In genomic region chr20:46031701-46032254, GRCh38 we compare ENCODE assay signal across 11 cellular contexts. TPM values are rescaled to one million over a fixed set of nuclear protein-coding genes. Genes with fewer than 3 reads are reported as not detected.
DNase-seq lines count a peak whose midpoint lies in the region; ATAC-seq and TF ChIP-seq lines count a peak whose summit lies in the region.
"Had no signal": no experiment of that assay in that cellular context is flagged by ENCODE, and none has a peak within 500 bp of the region (broad histone marks: within the 10 kb centered on the region; RNA-seq: fewer than 3 reads in every experiment).

No MANE protein-coding gene starts in this region.

- H3K36me3 Mint-ChIP-seq in progenitor cell of endocrine pancreas (ENCODE audit: insufficient read depth) = no peaks in the 10 kb centered on the region
- H3K36me3 Mint-ChIP-seq: activated naive CD4-positive, alpha-beta T cell treated with anti-CD3 and anti-CD28 coated beads, Interleukin-2, amount 10 ng/mL, durations not matched to agents 7 days and 5 days had no signal

- H3K4me3 Mint-ChIP-seq in progenitor cell of endocrine pancreas (ENCODE audit: low read depth) = no peak overlapping the region
- H3K4me3 Mint-ChIP-seq: activated naive CD4-positive, alpha-beta T cell treated with anti-CD3 and anti-CD28 coated beads, Interleukin-2, amount 10 ng/mL, durations not matched to agents 7 days and 5 days had no signal

- H3K27ac Mint-ChIP-seq in progenitor cell of endocrine pancreas = no peak overlapping the region

- DNase-seq in Right ventricle myocardium superior (no peak), right atrium auricular region (ENCODE audit: low spot score) (no peak), NCI-H526 (lab: John Stamatoyannopoulos, UW) (peak; percentile 50 to 88), glomerular visceral epithelial cell (ENCODE audit: extremely low spot score) (peak; percentile 16), MV-4-11 (lab: John Stamatoyannopoulos, UW) (no peak), progenitor cell of endocrine pancreas (ENCODE audit: low spot score, unreplicated experiment) (no peak)
- DNase-seq in stimulated activated CD4-positive, alpha-beta T cell treated with anti-CD3 and anti-CD28 coated beads, Interleukin-2, amount 100 ng/mL, for 48 hours = no peak
- DNase-seq: activated naive CD4-positive, alpha-beta T cell treated with anti-CD3 and anti-CD28 coated beads, Interleukin-2, amount 10 ng/mL, durations not matched to agents 7 days and 5 days; spleen had no signal

- no peaks in the 10 kb centered on the region for H3K4me1 Mint-ChIP-seq in progenitor cell of endocrine pancreas (ENCODE audit: low read depth)
- H3K4me1 Mint-ChIP-seq: activated naive CD4-positive, alpha-beta T cell treated with anti-CD3 and anti-CD28 coated beads, Interleukin-2, amount 10 ng/mL, durations not matched to agents 7 days and 5 days had no signal

- H3K9me3 Mint-ChIP-seq in progenitor cell of endocrine pancreas (ENCODE audit: low read depth) = no peaks in the 10 kb centered on the region
- H3K9me3 Mint-ChIP-seq: activated naive CD4-positive, alpha-beta T cell treated with anti-CD3 and anti-CD28 coated beads, Interleukin-2, amount 10 ng/mL, durations not matched to agents 7 days and 5 days had no signal

- peaks cover 6 to 32% of the 10 kb centered on the region in 2 donors for H3K27me3 ChIP-seq in right atrium auricular region

- H3K4me1 ChIP-seq in right atrium auricular region = peaks cover 0 to 8% of the 10 kb centered on the region in 2 donors
- H3K4me1 ChIP-seq: SJSA1 had no signal

- TF ChIP-seq CTCF in right atrium auricular region (IDR thresholded peaks at IDR 0.05) (no peak), progenitor cell of endocrine pancreas (IDR thresholded peaks at IDR 0.05; ENCODE audit: unreplicated experiment) (no peak)

- H3K36me3 ChIP-seq in right atrium auricular region = no peaks in the 10 kb centered on the region
- H3K36me3 ChIP-seq: SJSA1, spleen had no signal

- no peaks in the 10 kb centered on the region for H3K9me3 ChIP-seq in right atrium auricular region

- peaks cover 82% of the 10 kb centered on the region for H3K27me3 Mint-ChIP-seq in progenitor cell of endocrine pancreas

- no peak overlapping the region for H3K27ac ChIP-seq in right atrium auricular region
- H3K27ac ChIP-seq in temporal lobe (ENCODE audit: low read depth, low read length) = peak overlapping the region; percentile 27
- H3K27ac ChIP-seq: SJSA1, spleen had no signal

- intact Hi-C loops in Right ventricle myocardium superior (cut with DNase I) = no loop called here

- H3K4me3 ChIP-seq in right atrium auricular region = peak overlapping the region in 1 of 2 donors; percentile 15
- H3K4me3 ChIP-seq: SJSA1, spleen had no signal

- ATAC-seq in Right ventricle myocardium superior (ENCODE audit: poor library complexity) = peak; percentile 38

RNA-seq across cellular contexts. Expression of gene SLC12A5, which starts 2.8 kb away (rescaled TPM):
- total RNA-seq in Right ventricle myocardium superior (not detected), right atrium auricular region (not detected), temporal lobe (17.2 TPM), progenitor cell of endocrine pancreas (8.5 and 8.8 TPM in 2 replicates)
- total RNA-seq: SJSA1 had no signal

RNA-seq across cellular contexts. Expression of gene MMP9, which starts 23.1 kb away (rescaled TPM):
- total RNA-seq in Right ventricle myocardium superior (0.48 TPM), right atrium auricular region (1 to 10 TPM in 1 of 2 donors, under 1 TPM in 1; 0.82 to 1.8 TPM), temporal lobe (0.25 TPM), progenitor cell of endocrine pancreas (not detected in 2 replicates)
- total RNA-seq: SJSA1 had no signal

RNA-seq across cellular contexts. Expression of gene NCOA5, which starts 58.0 kb away (rescaled TPM):
- total RNA-seq in Right ventricle myocardium superior (23.0 TPM), right atrium auricular region (10 to 100 TPM; 17.8 to 23.3 TPM), temporal lobe (21.6 TPM), progenitor cell of endocrine pancreas (52.5 and 58.7 TPM in 2 replicates)

RNA-seq across cellular contexts. Expression of gene ZNF335, which starts 59.8 kb away (rescaled TPM):
- total RNA-seq in Right ventricle myocardium superior = 7.6 TPM
- 10 to 100 TPM in 1 of 2 donors, 1 to 10 TPM in 1; 6.6 to 12.1 TPM for total RNA-seq in right atrium auricular region
- 8.1 TPM for total RNA-seq in temporal lobe
- total RNA-seq in progenitor cell of endocrine pancreas = 27.4 and 28.5 TPM in 2 replicates

Comparison
In these comparisons a context has a peak if more than half of its experiments do, and no peak if none do; other contexts are left out.
1. DNase-seq: peak in NCI-H526 (2 of 2) and glomerular visceral epithelial cell (single experiment); none in Right ventricle myocardium superior (single experiment), right atrium auricular region (single experiment), stimulated activated CD4-positive, alpha-beta T cell treated with anti-CD3 and anti-CD28 coated beads, Interleukin-2, amount 100 ng/mL, for 48 hours (0 of 2), MV-4-11 (single experiment) and progenitor cell of endocrine pancreas (single experiment).